Comparison of ENCODE assay signal across 1 cellular context in the genomic region with DNA sequence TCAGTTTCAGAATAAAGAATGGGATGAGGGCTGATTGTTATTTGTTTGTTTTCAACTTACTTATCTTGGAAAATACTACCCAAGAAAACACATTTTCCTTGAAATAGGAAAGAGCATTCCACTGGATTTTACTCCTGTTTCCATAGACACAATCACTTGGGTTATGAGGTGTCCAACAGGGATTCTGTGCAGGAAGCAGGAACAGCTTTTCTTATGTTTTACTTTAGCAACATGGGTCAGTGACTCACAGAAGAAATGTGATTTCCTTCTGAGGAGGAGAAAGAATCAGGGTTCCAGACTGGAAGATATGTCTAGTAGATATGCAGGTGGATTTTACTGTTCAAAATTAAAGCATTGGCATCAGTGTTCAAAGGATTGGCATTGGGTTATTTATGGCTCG.
TF ChIP-seq lines count a peak whose summit lies in the region.

No MANE protein-coding gene starts in this region.

TF ChIP-seq in HepG2, 621 proteins besides CTCF, POLR2A, EP300 and RAD21 (continued from another document):
- TF ChIP-seq, protein P1, sequence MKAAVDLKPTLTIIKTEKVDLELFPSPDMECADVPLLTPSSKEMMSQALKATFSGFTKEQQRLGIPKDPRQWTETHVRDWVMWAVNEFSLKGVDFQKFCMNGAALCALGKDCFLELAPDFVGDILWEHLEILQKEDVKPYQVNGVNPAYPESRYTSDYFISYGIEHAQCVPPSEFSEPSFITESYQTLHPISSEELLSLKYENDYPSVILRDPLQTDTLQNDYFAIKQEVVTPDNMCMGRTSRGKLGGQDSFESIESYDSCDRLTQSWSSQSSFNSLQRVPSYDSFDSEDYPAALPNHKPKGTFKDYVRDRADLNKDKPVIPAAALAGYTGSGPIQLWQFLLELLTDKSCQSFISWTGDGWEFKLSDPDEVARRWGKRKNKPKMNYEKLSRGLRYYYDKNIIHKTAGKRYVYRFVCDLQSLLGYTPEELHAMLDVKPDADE (CRISPR knock-in tag; IDR thresholded peaks at IDR 0.05), result no peak
- TF ChIP-seq YY1 (IDR thresholded peaks at IDR 0.05; ENCODE audit: insufficient read depth, insufficient replicate concordance, low read depth, low read length), result no peak
- TF ChIP-seq ZNF570 (CRISPR knock-in tag; IDR thresholded peaks at IDR 0.05; ENCODE audit: borderline replicate concordance), result no peak
- TF ChIP-seq RCOR2 (CRISPR knock-in tag; IDR thresholded peaks at IDR 0.05), result no peak
- no peak for TF ChIP-seq SKI (IDR thresholded peaks at IDR 0.05; ENCODE audit: partially characterized antibody)
